1 cellular context compared by ENCODE assay signal in the genomic region with DNA sequence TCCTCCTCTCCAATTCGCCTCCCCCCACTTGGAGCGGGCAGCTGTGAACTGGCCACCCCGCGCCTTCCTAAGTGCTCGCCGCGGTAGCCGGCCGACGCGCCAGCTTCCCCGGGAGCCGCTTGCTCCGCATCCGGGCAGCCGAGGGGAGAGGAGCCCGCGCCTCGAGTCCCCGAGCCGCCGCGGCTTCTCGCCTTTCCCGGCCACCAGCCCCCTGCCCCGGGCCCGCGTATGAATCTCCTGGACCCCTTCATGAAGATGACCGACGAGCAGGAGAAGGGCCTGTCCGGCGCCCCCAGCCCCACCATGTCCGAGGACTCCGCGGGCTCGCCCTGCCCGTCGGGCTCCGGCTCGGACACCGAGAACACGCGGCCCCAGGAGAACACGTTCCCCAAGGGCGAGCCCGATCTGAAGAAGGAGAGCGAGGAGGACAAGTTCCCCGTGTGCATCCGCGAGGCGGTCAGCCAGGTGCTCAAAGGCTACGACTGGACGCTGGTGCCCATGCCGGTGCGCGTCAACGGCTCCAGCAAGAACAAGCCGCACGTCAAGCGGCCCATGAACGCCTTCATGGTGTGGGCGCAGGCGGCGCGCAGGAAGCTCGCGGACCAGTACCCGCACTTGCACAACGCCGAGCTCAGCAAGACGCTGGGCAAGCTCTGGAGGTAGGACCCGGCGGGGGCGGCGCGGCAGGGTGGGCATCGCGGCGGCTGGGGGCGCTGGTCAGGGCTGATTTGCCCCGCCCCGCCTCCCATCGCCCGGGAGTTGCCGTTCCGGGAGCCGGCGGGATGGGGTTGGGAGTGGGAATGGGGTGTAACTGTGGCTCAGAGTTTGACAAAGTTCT.
TF ChIP-seq lines count a peak whose summit lies in the region.

No MANE protein-coding gene starts in this region.

TF ChIP-seq in liver, 16 proteins besides CTCF, POLR2A, EP300 and RAD21 (continued from another document):
- TF ChIP-seq, protein P1, sequence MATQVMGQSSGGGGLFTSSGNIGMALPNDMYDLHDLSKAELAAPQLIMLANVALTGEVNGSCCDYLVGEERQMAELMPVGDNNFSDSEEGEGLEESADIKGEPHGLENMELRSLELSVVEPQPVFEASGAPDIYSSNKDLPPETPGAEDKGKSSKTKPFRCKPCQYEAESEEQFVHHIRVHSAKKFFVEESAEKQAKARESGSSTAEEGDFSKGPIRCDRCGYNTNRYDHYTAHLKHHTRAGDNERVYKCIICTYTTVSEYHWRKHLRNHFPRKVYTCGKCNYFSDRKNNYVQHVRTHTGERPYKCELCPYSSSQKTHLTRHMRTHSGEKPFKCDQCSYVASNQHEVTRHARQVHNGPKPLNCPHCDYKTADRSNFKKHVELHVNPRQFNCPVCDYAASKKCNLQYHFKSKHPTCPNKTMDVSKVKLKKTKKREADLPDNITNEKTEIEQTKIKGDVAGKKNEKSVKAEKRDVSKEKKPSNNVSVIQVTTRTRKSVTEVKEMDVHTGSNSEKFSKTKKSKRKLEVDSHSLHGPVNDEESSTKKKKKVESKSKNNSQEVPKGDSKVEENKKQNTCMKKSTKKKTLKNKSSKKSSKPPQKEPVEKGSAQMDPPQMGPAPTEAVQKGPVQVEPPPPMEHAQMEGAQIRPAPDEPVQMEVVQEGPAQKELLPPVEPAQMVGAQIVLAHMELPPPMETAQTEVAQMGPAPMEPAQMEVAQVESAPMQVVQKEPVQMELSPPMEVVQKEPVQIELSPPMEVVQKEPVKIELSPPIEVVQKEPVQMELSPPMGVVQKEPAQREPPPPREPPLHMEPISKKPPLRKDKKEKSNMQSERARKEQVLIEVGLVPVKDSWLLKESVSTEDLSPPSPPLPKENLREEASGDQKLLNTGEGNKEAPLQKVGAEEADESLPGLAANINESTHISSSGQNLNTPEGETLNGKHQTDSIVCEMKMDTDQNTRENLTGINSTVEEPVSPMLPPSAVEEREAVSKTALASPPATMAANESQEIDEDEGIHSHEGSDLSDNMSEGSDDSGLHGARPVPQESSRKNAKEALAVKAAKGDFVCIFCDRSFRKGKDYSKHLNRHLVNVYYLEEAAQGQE (IDR thresholded peaks at IDR 0.05), result no peak
- no peak for TF ChIP-seq FOXA2 (IDR thresholded peaks at IDR 0.05)
- no peak for TF ChIP-seq HNF4G (IDR thresholded peaks at IDR 0.05)
